In genomic region chr19:12800344-12800732, GRCh38 we compare ENCODE assay signal across 4 cellular contexts.
TF ChIP-seq lines count a peak whose summit lies in the region.

No MANE protein-coding gene starts in this region.

TF ChIP-seq in SK-N-SH, 30 proteins besides CTCF, POLR2A, EP300 and RAD21 (continues in another document):
- TF ChIP-seq MXI1 (IDR thresholded peaks at IDR 0.05; ENCODE audit: low read depth, low read length) (no peak), TAF1 (IDR thresholded peaks at IDR 0.05; ENCODE audit: borderline replicate concordance, low read depth, low read length) (no peak), SMC3 (IDR thresholded peaks at IDR 0.05; ENCODE audit: low read depth, low read length) (no peak), TCF12 (IDR thresholded peaks at IDR 0.05) (no peak), JUND (IDR thresholded peaks at IDR 0.05) (no peak), SIN3A (IDR thresholded peaks at IDR 0.05; ENCODE audit: borderline replicate concordance, low read depth, low read length) (no peak), FOXJ3 (CRISPR knock-in tag; IDR thresholded peaks at IDR 0.05) (no peak)
- TF ChIP-seq, protein P1, sequence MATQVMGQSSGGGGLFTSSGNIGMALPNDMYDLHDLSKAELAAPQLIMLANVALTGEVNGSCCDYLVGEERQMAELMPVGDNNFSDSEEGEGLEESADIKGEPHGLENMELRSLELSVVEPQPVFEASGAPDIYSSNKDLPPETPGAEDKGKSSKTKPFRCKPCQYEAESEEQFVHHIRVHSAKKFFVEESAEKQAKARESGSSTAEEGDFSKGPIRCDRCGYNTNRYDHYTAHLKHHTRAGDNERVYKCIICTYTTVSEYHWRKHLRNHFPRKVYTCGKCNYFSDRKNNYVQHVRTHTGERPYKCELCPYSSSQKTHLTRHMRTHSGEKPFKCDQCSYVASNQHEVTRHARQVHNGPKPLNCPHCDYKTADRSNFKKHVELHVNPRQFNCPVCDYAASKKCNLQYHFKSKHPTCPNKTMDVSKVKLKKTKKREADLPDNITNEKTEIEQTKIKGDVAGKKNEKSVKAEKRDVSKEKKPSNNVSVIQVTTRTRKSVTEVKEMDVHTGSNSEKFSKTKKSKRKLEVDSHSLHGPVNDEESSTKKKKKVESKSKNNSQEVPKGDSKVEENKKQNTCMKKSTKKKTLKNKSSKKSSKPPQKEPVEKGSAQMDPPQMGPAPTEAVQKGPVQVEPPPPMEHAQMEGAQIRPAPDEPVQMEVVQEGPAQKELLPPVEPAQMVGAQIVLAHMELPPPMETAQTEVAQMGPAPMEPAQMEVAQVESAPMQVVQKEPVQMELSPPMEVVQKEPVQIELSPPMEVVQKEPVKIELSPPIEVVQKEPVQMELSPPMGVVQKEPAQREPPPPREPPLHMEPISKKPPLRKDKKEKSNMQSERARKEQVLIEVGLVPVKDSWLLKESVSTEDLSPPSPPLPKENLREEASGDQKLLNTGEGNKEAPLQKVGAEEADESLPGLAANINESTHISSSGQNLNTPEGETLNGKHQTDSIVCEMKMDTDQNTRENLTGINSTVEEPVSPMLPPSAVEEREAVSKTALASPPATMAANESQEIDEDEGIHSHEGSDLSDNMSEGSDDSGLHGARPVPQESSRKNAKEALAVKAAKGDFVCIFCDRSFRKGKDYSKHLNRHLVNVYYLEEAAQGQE (IDR thresholded peaks at IDR 0.05; ENCODE audit: low read depth, low read length) = no peak
- TF ChIP-seq, protein P2, sequence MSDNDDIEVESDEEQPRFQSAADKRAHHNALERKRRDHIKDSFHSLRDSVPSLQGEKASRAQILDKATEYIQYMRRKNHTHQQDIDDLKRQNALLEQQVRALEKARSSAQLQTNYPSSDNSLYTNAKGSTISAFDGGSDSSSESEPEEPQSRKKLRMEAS (IDR thresholded peaks at IDR 0.05; ENCODE audit: low read depth) = no peak
- TF ChIP-seq, protein P3, sequence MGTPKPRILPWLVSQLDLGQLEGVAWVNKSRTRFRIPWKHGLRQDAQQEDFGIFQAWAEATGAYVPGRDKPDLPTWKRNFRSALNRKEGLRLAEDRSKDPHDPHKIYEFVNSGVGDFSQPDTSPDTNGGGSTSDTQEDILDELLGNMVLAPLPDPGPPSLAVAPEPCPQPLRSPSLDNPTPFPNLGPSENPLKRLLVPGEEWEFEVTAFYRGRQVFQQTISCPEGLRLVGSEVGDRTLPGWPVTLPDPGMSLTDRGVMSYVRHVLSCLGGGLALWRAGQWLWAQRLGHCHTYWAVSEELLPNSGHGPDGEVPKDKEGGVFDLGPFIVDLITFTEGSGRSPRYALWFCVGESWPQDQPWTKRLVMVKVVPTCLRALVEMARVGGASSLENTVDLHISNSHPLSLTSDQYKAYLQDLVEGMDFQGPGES (IDR thresholded peaks at IDR 0.05; ENCODE audit: low read depth, low read length) = no peak

TF ChIP-seq in SK-N-SH treated with all-trans-retinoic acid at 6 μM for 48 hours, 23 proteins besides CTCF, POLR2A, EP300 and RAD21:
- TF ChIP-seq ARNTL (CRISPR knock-in tag; IDR thresholded peaks at IDR 0.05; ENCODE audit: borderline replicate concordance, low read depth) (no peak), TCF4 (CRISPR knock-in tag; IDR thresholded peaks at IDR 0.05; ENCODE audit: borderline replicate concordance) (no peak), PPARA (CRISPR knock-in tag; IDR thresholded peaks at IDR 0.05; ENCODE audit: borderline replicate concordance) (no peak), ESRRG (CRISPR knock-in tag; IDR thresholded peaks at IDR 0.05) (no peak), TOX (CRISPR knock-in tag; IDR thresholded peaks at IDR 0.05; ENCODE audit: borderline replicate concordance) (no peak), RARB (CRISPR knock-in tag; IDR thresholded peaks at IDR 0.05) (no peak), BACH2 (CRISPR knock-in tag; IDR thresholded peaks at IDR 0.05; ENCODE audit: borderline replicate concordance) (no peak)
- TF ChIP-seq, protein P4, sequence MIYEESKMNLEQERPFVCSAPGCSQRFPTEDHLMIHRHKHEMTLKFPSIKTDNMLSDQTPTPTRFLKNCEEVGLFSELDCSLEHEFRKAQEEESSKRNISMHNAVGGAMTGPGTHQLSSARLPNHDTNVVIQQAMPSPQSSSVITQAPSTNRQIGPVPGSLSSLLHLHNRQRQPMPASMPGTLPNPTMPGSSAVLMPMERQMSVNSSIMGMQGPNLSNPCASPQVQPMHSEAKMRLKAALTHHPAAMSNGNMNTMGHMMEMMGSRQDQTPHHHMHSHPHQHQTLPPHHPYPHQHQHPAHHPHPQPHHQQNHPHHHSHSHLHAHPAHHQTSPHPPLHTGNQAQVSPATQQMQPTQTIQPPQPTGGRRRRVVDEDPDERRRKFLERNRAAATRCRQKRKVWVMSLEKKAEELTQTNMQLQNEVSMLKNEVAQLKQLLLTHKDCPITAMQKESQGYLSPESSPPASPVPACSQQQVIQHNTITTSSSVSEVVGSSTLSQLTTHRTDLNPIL (CRISPR knock-in tag; IDR thresholded peaks at IDR 0.05; ENCODE audit: low read depth) = no peak
- TF ChIP-seq, protein P5, sequence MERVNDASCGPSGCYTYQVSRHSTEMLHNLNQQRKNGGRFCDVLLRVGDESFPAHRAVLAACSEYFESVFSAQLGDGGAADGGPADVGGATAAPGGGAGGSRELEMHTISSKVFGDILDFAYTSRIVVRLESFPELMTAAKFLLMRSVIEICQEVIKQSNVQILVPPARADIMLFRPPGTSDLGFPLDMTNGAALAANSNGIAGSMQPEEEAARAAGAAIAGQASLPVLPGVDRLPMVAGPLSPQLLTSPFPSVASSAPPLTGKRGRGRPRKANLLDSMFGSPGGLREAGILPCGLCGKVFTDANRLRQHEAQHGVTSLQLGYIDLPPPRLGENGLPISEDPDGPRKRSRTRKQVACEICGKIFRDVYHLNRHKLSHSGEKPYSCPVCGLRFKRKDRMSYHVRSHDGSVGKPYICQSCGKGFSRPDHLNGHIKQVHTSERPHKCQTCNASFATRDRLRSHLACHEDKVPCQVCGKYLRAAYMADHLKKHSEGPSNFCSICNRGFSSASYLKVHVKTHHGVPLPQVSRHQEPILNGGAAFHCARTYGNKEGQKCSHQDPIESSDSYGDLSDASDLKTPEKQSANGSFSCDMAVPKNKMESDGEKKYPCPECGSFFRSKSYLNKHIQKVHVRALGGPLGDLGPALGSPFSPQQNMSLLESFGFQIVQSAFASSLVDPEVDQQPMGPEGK (CRISPR knock-in tag; IDR thresholded peaks at IDR 0.05; ENCODE audit: borderline replicate concordance) = no peak

TF ChIP-seq in H1, 55 proteins besides CTCF, POLR2A, EP300 and RAD21:
- no peak for TF ChIP-seq SIRT6 (IDR thresholded peaks at IDR 0.05; ENCODE audit: low read length)

TF ChIP-seq in GM12891, 5 proteins besides CTCF, POLR2A, EP300 and RAD21:
- no peak for TF ChIP-seq POU2F2 (IDR thresholded peaks at IDR 0.05; ENCODE audit: low read depth, low read length)
- TF ChIP-seq TAF1 (IDR thresholded peaks at IDR 0.05; ENCODE audit: low read depth, low read length) = no peak
- no peak for TF ChIP-seq SPI1 (IDR thresholded peaks at IDR 0.05; ENCODE audit: low read depth, low read length)
- TF ChIP-seq POLR2AphosphoS5 (IDR thresholded peaks at IDR 0.05; ENCODE audit: low read depth, low read length) = no peak
- no peak for TF ChIP-seq PAX5 (IDR thresholded peaks at IDR 0.05; ENCODE audit: insufficient read depth, low read length, severe bottlenecking)
TF ChIP-seq in GM12891: peak in this region for 0.
